34 cellular contexts compared by ENCODE assay signal in genomic region chr7:41715000-41715399, GRCh38.
"Had no signal": no experiment of that assay in that cellular context is flagged by ENCODE, and none has a peak within 500 bp of the region (broad histone marks: within the 10 kb centered on the region; RNA-seq: fewer than 3 reads in every experiment).

No MANE protein-coding gene starts in this region.

- H3K9me3 ChIP-seq: MG63 had no signal

- H3K9ac ChIP-seq: KMS-11 had no signal

- H3K27ac ChIP-seq: KMS-11 had no signal

- H3K4me3 ChIP-seq: MG63 had no signal

- H3K27me3 ChIP-seq: MG63 had no signal

- H3K36me3 ChIP-seq: MG63 had no signal

- H3K4me2 ChIP-seq: KMS-11 had no signal

- DNase-seq: Karpas-422, Kasumi-1, MG63, MM.1S, MV-4-11, NCI-H1048, NCI-H1092, NCI-H1092 treated with DMSO at 0.1 percent for 48 hours, NCI-H1105, NCI-H1105 treated with DMSO at 0.1 percent for 48 hours, NCI-H1417, NCI-H1417 treated with DMSO at 0.1 percent for 48 hours, NCI-H1436, NCI-H1436 treated with DMSO at 0.1 percent for 48 hours, NCI-H146, NCI-H1694, NCI-H1694 treated with DMSO at 0.1 percent for 48 hours, NCI-H187, NCI-H187 treated with DMSO at 0.1 percent for 48 hours, NCI-H1930, NCI-H2029, NCI-H2029 treated with DMSO at 0.1 percent for 48 hours, NCI-H2081, NCI-H2081 treated with DMSO at 0.1 percent for 48 hours, NCI-H2107, NCI-H2171, NCI-H2171 treated with DMSO at 0.1 percent for 48 hours, NCI-H2227 treated with DMSO at 0.1 percent for 48 hours, NCI-H226, NCI-H345, NCI-H446, NCI-H446 treated with DMSO at 0.1 percent for 48 hours, NCI-H510A had no signal
